ENCODE assay signal across 16 cellular contexts in the genomic region with DNA sequence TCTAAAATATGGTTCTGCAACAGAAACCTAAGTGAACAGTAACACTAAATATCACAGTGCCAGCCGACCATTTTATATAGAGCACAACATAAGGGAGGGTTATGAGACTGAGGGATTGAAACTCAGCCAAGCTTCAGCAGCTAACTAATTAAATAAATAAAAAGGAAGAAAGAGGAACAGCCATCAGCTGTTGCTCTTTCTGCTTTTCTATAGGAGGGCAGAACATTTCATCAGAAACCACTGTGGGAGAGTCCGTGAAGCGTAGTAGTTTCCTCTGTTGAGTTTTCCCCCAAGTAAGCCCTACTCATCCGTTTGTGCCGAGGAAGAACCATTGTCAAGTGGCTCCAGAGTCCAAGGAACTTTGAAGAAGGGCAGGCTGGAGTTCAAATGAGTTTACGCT.
"Had no signal": no experiment of that assay in that cellular context is flagged by ENCODE, and none has a peak within 500 bp of the region (broad histone marks: within the 10 kb centered on the region; RNA-seq: fewer than 3 reads in every experiment).

No MANE protein-coding gene starts in this region.

- H3K4me3 Mint-ChIP-seq: activated naive CD4-positive, alpha-beta T cell treated with anti-CD3 and anti-CD28 coated beads for 36 hours; activated T-helper 17 cell treated with anti-CD3 and anti-CD28 coated beads, Interleukin-2, amount 50 U/mL, for 72 hours; naive B cell; stimulated activated naive CD8-positive, alpha-beta T cell treated with anti-CD3 and anti-CD28 coated beads, Interleukin-15, Interleukin-2, amounts not matched to agents 100 ng/mL and 50 ng/mL, for 24 hours had no signal

- H3K27ac ChIP-seq: ascending aorta, gastroesophageal sphincter, heart right ventricle, suprapubic skin, VCaP had no signal

- H3K9me3 ChIP-seq: ascending aorta, gastroesophageal sphincter, heart right ventricle, suprapubic skin had no signal

- H3K27me3 Mint-ChIP-seq: activated T-helper 17 cell treated with anti-CD3 and anti-CD28 coated beads, Interleukin-2, amount 50 U/mL, for 72 hours; naive B cell; stimulated activated naive CD8-positive, alpha-beta T cell treated with anti-CD3 and anti-CD28 coated beads, Interleukin-15, Interleukin-2, amounts not matched to agents 100 ng/mL and 50 ng/mL, for 24 hours had no signal

- DNase-seq: activated CD4-positive, alpha-beta T cell treated with anti-CD3 and anti-CD28 coated beads, Interleukin-2, amount 50 U/mL, for 48 hours; activated naive CD4-positive, alpha-beta T cell treated with anti-CD3 and anti-CD28 coated beads for 36 hours; heart right ventricle; left colon; mammary epithelial cell; naive B cell; right cardiac atrium; small intestine; T-helper 9 cell; trophoblast cell had no signal

- H3K36me3 ChIP-seq: ascending aorta had no signal

- H3K36me3 Mint-ChIP-seq: naive B cell had no signal

- H3K4me1 ChIP-seq: ascending aorta, suprapubic skin had no signal

- H3K27me3 ChIP-seq: ascending aorta, gastroesophageal sphincter, heart right ventricle, suprapubic skin had no signal

- H3K27ac Mint-ChIP-seq: activated naive CD4-positive, alpha-beta T cell treated with anti-CD3 and anti-CD28 coated beads for 36 hours; activated T-helper 17 cell treated with anti-CD3 and anti-CD28 coated beads, Interleukin-2, amount 50 U/mL, for 72 hours; naive B cell; stimulated activated naive CD8-positive, alpha-beta T cell treated with anti-CD3 and anti-CD28 coated beads, Interleukin-15, Interleukin-2, amounts not matched to agents 100 ng/mL and 50 ng/mL, for 24 hours had no signal

- ATAC-seq: activated T-helper 17 cell treated with anti-CD3 and anti-CD28 coated beads, Interleukin-2, amount 50 U/mL, for 72 hours; gastroesophageal sphincter; heart right ventricle; left colon; right cardiac atrium had no signal

- H3K4me1 Mint-ChIP-seq: activated T-helper 17 cell treated with anti-CD3 and anti-CD28 coated beads, Interleukin-2, amount 50 U/mL, for 72 hours; naive B cell had no signal

- H3K4me3 ChIP-seq: ascending aorta, gastroesophageal sphincter, heart right ventricle, suprapubic skin had no signal

- H3K9me3 Mint-ChIP-seq: stimulated activated naive CD8-positive, alpha-beta T cell treated with anti-CD3 and anti-CD28 coated beads, Interleukin-15, Interleukin-2, amounts not matched to agents 100 ng/mL and 50 ng/mL, for 24 hours had no signal
